ENCODE assay signal across 25 cellular contexts in the genomic region with DNA sequence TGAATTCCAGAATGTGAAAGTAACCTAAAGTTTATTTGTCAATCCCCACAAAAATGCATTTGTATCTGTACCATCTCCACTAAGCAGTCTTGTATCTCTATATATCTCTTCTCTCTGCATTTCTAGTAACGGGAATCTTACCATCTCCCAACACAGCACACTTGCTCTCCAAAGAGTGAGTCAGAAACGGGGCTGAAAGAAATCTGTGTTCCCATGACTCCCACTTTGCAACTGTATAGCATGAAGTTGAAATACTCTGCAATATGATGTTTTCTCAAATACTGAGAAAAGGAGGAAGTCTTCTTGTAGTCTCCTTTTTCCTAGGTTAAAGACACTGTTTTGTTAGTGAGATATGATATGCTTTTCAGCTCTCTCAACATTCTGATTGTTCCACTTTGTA.
"Had no signal": no experiment of that assay in that cellular context is flagged by ENCODE, and none has a peak within 500 bp of the region (broad histone marks: within the 10 kb centered on the region; RNA-seq: fewer than 3 reads in every experiment).

No MANE protein-coding gene starts in this region.

- H3K27ac ChIP-seq: body of pancreas, colonic mucosa, foreskin keratinocyte, heart left ventricle, right lobe of liver, skin epidermis, thyroid gland, upper lobe of left lung, vagina had no signal

- DNase-seq: activated CD4-positive, alpha-beta memory T cell treated with anti-CD3 and anti-CD28 coated beads, Interleukin-2, amount 10 ng/mL, durations not matched to agents 7 days and 5 days; activated CD4-positive, alpha-beta T cell treated with anti-CD3 and anti-CD28 coated beads, Interleukin-2, amount 10 ng/mL, durations not matched to agents 7 days and 5 days; activated CD4-positive, CD25-positive, alpha-beta regulatory T cell treated with anti-CD3 and anti-CD28 coated beads, Interleukin-2, amount 50 U/mL, for 72 hours; activated CD8-positive, alpha-beta memory T cell treated with anti-CD3 and anti-CD28 coated beads, Interleukin-2, amount 50 U/mL, for 48 hours; activated gamma-delta T cell; activated naive CD4-positive, alpha-beta T cell treated with anti-CD3 and anti-CD28 coated beads, Interleukin-2, amount 10 ng/mL, durations not matched to agents 7 days and 5 days; activated T-cell treated with anti-CD3 and anti-CD28 coated beads, Interleukin-2, amount 50 U/mL, for 24 hours; aorta; body of pancreas; colonic mucosa; foreskin keratinocyte; heart left ventricle; hypothalamus; immature natural killer cell; midbrain; natural killer cell; right lobe of liver; stimulated activated CD4-positive, alpha-beta T cell treated with anti-CD3 and anti-CD28 coated beads, Interleukin-4, amount 100 ng/mL, for 24 hours; stimulated activated naive CD8-positive, alpha-beta T cell treated with anti-CD3 and anti-CD28 coated beads, Interleukin-15, amount 100 ng/mL, for 72 hours; substantia nigra; T-helper 2 cell; thyroid gland; upper lobe of left lung had no signal

- H3K27me3 ChIP-seq: body of pancreas, colonic mucosa, foreskin keratinocyte, heart left ventricle, right lobe of liver, thyroid gland, upper lobe of left lung, vagina had no signal

- H3K36me3 ChIP-seq: colonic mucosa, heart left ventricle, right lobe of liver, thyroid gland, upper lobe of left lung, vagina had no signal

- H3K9me3 ChIP-seq: body of pancreas, colonic mucosa, heart left ventricle, right lobe of liver, thyroid gland, upper lobe of left lung, vagina had no signal

- H3K4me1 ChIP-seq: body of pancreas, colonic mucosa, foreskin keratinocyte, heart left ventricle, right lobe of liver, thyroid gland, upper lobe of left lung, vagina had no signal

- H3K4me3 ChIP-seq: body of pancreas, colonic mucosa, heart left ventricle, right lobe of liver, skin epidermis, thyroid gland, upper lobe of left lung, vagina had no signal
